In the genomic region with DNA sequence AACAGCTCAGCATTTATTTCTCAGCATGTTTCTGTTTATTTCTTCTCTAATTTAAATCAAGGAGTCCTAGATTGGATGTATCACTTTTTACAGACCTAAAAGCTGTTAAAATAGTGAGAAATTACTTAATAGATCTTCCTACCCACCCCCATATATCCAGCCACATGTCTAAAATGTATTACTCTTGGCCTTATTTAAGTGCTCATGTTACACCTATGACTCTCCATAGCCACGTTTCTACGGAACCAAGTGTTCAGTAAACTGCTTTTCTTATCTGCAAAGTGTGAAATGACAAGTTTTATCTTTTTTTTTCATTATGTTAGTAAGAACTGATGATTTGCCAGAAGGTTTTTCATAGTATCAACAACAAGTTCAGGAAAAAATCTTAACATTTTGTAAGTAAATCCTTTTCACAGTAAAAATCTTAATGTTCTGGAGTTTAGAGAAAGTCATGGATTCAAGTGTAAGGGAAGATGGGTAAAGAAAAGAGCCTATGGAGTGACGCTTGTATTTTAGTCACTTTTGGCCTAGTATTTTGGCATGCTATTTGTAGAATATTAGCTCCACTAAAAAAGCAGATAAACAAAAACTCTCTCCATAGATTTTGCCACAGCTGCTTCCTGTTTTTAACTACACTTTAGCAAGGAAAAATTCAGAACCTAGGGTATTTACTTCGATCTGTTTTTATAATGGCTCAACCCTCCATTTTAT, we compare ENCODE assay signal across 24 cellular contexts. TPM values are rescaled to one million over a fixed set of nuclear protein-coding genes. Genes with fewer than 3 reads are reported as not detected.
A peak's percentile ranks its signal among the peaks of the same experiment; 100 is the strongest.
DNase-seq lines count a peak whose midpoint lies in the region; FAIRE-seq and TF ChIP-seq lines count a peak whose summit lies in the region.
"Had no signal": no experiment of that assay in that cellular context is flagged by ENCODE, and none has a peak within 500 bp of the region (broad histone marks: within the 10 kb centered on the region; RNA-seq: fewer than 3 reads in every experiment).

No MANE protein-coding gene starts in this region.

- no peak overlapping the region for H3K9ac ChIP-seq in endothelial cell of umbilical vein (replicated peaks; ENCODE audit: extremely low read depth, insufficient read depth, low read length)

- H3K4me1 ChIP-seq in PC-9 (replicated peaks; ENCODE audit: insufficient read depth), result no peaks in the 10 kb centered on the region
- no peaks in the 10 kb centered on the region for H3K4me1 ChIP-seq in endothelial cell of umbilical vein (ENCODE audit: control insufficient read depth, extremely low read depth, insufficient read depth, low read length)
- no peaks in the 10 kb centered on the region for H3K4me1 ChIP-seq in right atrium auricular region
- H3K4me1 ChIP-seq in tibial artery, result peaks cover 0 to 21% (median 2%) of the 10 kb centered on the region in 4 donors
- H3K4me1 ChIP-seq in Peyer's patch, result no peaks in the 10 kb centered on the region

- H3K4me2 ChIP-seq in PC-9 (no peak overlapping the region), endothelial cell of umbilical vein (ENCODE audit: insufficient read depth, low read length) (no peak overlapping the region)

- CTCF ChIA-PET in PC-9 (lab: Charles Lee), result interaction anchor here (0.6 kb wide), 1 partner anchor 13 kb away, joined by 3 read pairs; no protein-coding TSS in a partner anchor
- CTCF ChIA-PET in endothelial cell of umbilical vein (lab: Charles Lee), result interaction anchor here (1.9 kb wide), 1 partner anchor 20 kb away, joined by 4 read pairs; no protein-coding TSS in a partner anchor

- H3K27me3 ChIP-seq in PC-9 (ENCODE audit: insufficient read depth, low read depth) (no peaks in the 10 kb centered on the region), endothelial cell of umbilical vein (ENCODE audit: control insufficient read depth in 2 of 2, insufficient read depth in 2 of 2, low read length in 2 of 2) (no peaks in the 10 kb centered on the region), right atrium auricular region (no peaks in the 10 kb centered on the region), tibial artery (no peaks in the 10 kb centered on the region), Peyer's patch (no peaks in the 10 kb centered on the region)
- H3K27me3 ChIP-seq: dorsolateral prefrontal cortex had no signal

- H4K20me1 ChIP-seq in PC-9 (ENCODE audit: insufficient read depth), result no peaks in the 10 kb centered on the region
- H4K20me1 ChIP-seq in endothelial cell of umbilical vein (replicated peaks; ENCODE audit: control insufficient read depth, extremely low read depth, insufficient read depth, low read length), result no peaks in the 10 kb centered on the region

- no peaks in the 10 kb centered on the region for H3K9me1 ChIP-seq in endothelial cell of umbilical vein (replicated peaks; ENCODE audit: control insufficient read depth, extremely low read depth, insufficient read depth, low read length)

- POLR2A ChIA-PET in PC-9 (lab: Charles Lee; ENCODE audit: unreplicated experiment), result no interaction called here
- POLR2A ChIA-PET in endothelial cell of umbilical vein (lab: Charles Lee), result no interaction called here

- no peak for FAIRE-seq in endothelial cell of umbilical vein (lab: Jason Lieb, UNC)
- FAIRE-seq: urothelium cell line had no signal

- H3K9me2 ChIP-seq in PC-9 (ENCODE audit: insufficient read depth), result no peaks in the 10 kb centered on the region; the same call in 1 of the 2 replicates

- no peaks in the 10 kb centered on the region for H3K36me3 ChIP-seq in PC-9 (ENCODE audit: low read depth)
- no peaks in the 10 kb centered on the region for H3K36me3 ChIP-seq in endothelial cell of umbilical vein (ENCODE audit: control insufficient read depth in 2 of 2, extremely low read depth in 1 of 2, insufficient read depth in 2 of 2, low read length in 2 of 2)
- H3K36me3 ChIP-seq in right atrium auricular region, result no peaks in the 10 kb centered on the region
- H3K36me3 ChIP-seq in tibial artery, result no peaks in the 10 kb centered on the region
- H3K36me3 ChIP-seq in Peyer's patch, result no peaks in the 10 kb centered on the region

- DNase-seq in PC-9 (no peak), endothelial cell of umbilical vein (ENCODE audit: low read depth, low spot score) (peak; percentile 4), right atrium auricular region (ENCODE audit: low spot score) (no peak), tibial artery (no peak), EL (no peak), Peyer's patch (no peak)
- DNase-seq in effector CD8-positive, alpha-beta T cell (lab: John Stamatoyannopoulos, UW), result no peak
- DNase-seq: activated B cell treated with CpG ODN at 0.5 μM for 24 hours; activated CD4-positive, alpha-beta memory T cell treated with anti-CD3 and anti-CD28 coated beads, Interleukin-2, amount 10 ng/mL, durations not matched to agents 7 days and 5 days; activated effector memory CD4-positive, alpha-beta T cell treated with Interleukin-2 at 50 U/mL for 16 hours; activated naive CD8-positive, alpha-beta T cell treated with anti-CD3 and anti-CD28 coated beads, Interleukin-2, amount 50 U/mL, for 24 hours; CD8-positive, alpha-beta T cell; dorsolateral prefrontal cortex; GDM1; KBM-7; mesenchymal stem cell; NCI-H1436 treated with DMSO at 0.1 percent for 48 hours; NCI-H2171; NCI-H524 treated with DMSO at 0.1 percent for 48 hours; nucleus accumbens; stimulated activated CD8-positive, alpha-beta memory T cell treated with anti-CD3 and anti-CD28 coated beads, Interleukin-4, amount 100 ng/mL, for 48 hours; T-helper 9 cell had no signal

- no peak for TF ChIP-seq POLR2A in endothelial cell of umbilical vein (IDR thresholded peaks at IDR 0.05; ENCODE audit: low read depth, low read length)
- no peak for TF ChIP-seq POLR2A in Peyer's patch (IDR thresholded peaks at IDR 0.05)

- H2AFZ ChIP-seq in PC-9 (peak overlapping the region; percentile 46; the same call in 1 of the 2 replicates), endothelial cell of umbilical vein (ENCODE audit: low read depth, low read length) (no peak overlapping the region)

- no peaks in the 10 kb centered on the region for H3F3A ChIP-seq in PC-9 (ENCODE audit: insufficient read depth, low read depth)

- dilution Hi-C loops in endothelial cell of umbilical vein (cut with MboI; ENCODE audit: extremely low pct_ligation_motif_present, low sequenced_read_pairs), result no loop called here

- TF ChIP-seq CTCF in PC-9 (conservative IDR thresholded peaks at IDR 0.05) (no peak), endothelial cell of umbilical vein (IDR thresholded peaks at IDR 0.05; ENCODE audit: extremely low read depth in 1 of 2, insufficient read depth in 1 of 2, low read depth in 1 of 2, low read length in 2 of 2) (no peak), right atrium auricular region (IDR thresholded peaks at IDR 0.05) (no peak), tibial artery (IDR thresholded peaks at IDR 0.05) (no peak), Peyer's patch (IDR thresholded peaks at IDR 0.05) (no peak)

- intact Hi-C loops in PC-9 (cut with micrococcal nuclease; ENCODE audit: unreplicated experiment), result no loop called here
- intact Hi-C loops in endothelial cell of umbilical vein (cut with micrococcal nuclease), result no loop called here
- intact Hi-C loops in tibial artery (cut with DNase I; ENCODE audit: low total_unique reads), result no loop called here

- H3K9me3 ChIP-seq in PC-9 (ENCODE audit: insufficient read depth, low read depth), result no peaks in the 10 kb centered on the region
- H3K9me3 ChIP-seq in endothelial cell of umbilical vein (replicated peaks; ENCODE audit: control insufficient read depth, insufficient read depth, low read length), result no peaks in the 10 kb centered on the region
- no peaks in the 10 kb centered on the region for H3K9me3 ChIP-seq in right atrium auricular region
- no peaks in the 10 kb centered on the region for H3K9me3 ChIP-seq in tibial artery
- no peaks in the 10 kb centered on the region for H3K9me3 ChIP-seq in Peyer's patch

- H3K4me3 ChIP-seq in PC-9 (no peak overlapping the region), endothelial cell of umbilical vein (replicated peaks in 1 of 3; ENCODE audit: insufficient read depth in 1 of 3, low read depth in 1 of 3, low read length in 3 of 3) (no peak overlapping the region), right atrium auricular region (no peak overlapping the region), tibial artery (no peak overlapping the region), Peyer's patch (no peak overlapping the region)
- H3K4me3 ChIP-seq: dorsolateral prefrontal cortex had no signal

- no TSS peak for BruUV-seq in PC-9 (replicated peaks; lab: Mats Ljungman, UMichigan)
- BruUV-seq in endothelial cell of umbilical vein (replicated peaks; lab: Mats Ljungman, UMichigan), result no TSS peak

- H3K27ac ChIP-seq in PC-9, result no peak overlapping the region
- no peak overlapping the region for H3K27ac ChIP-seq in endothelial cell of umbilical vein (ENCODE audit: insufficient read depth, low read depth, low read length)
- H3K27ac ChIP-seq in right atrium auricular region, result peak overlapping the region; percentile 29 to 49
- H3K27ac ChIP-seq in tibial artery, result peak overlapping the region; percentile 55 to 63
- H3K27ac ChIP-seq in Peyer's patch, result no peak overlapping the region
- H3K27ac ChIP-seq: dorsolateral prefrontal cortex, RWPE1 had no signal

- H3K79me2 ChIP-seq in PC-9 (ENCODE audit: low read depth) (no peaks in the 10 kb centered on the region), endothelial cell of umbilical vein (ENCODE audit: control insufficient read depth, insufficient read depth, low read length) (no peaks in the 10 kb centered on the region)

TF ChIP-seq in endothelial cell of umbilical vein, 7 proteins besides CTCF, POLR2A, EP300 and RAD21:
- TF ChIP-seq POLR2AphosphoS5 (IDR thresholded peaks at IDR 0.05; ENCODE audit: insufficient read depth, low read depth, low read length), result no peak
- TF ChIP-seq MYC (IDR thresholded peaks at IDR 0.05; ENCODE audit: low read depth, low read length), result no peak
- no peak for TF ChIP-seq GATA2 (IDR thresholded peaks at IDR 0.05; ENCODE audit: insufficient read depth, insufficient read length, low read depth, low read length)

RNA-seq across cellular contexts. Expression of a gene that starts 41.2 kb away (rescaled TPM):
- 0.25 and 0.55 TPM in 2 replicates for total RNA-seq in PC-9 (2021)
- total RNA-seq in endothelial cell of umbilical vein, result not detected in 2 replicates
- polyA plus RNA-seq in endothelial cell of umbilical vein, result 0.01 TPM in 1 of 2 replicates, not detected in the other
- 0.08 TPM in 1 of 2 replicates, not detected in the other for polyA plus RNA-seq in endothelial cell of umbilical vein (2011; cell fraction: cytosol; rRNA removed)
- 0.07 and 0.09 TPM in 2 replicates for polyA plus RNA-seq in endothelial cell of umbilical vein (2011; cell fraction: nucleus; rRNA removed)
- 0.03 and 0.07 TPM in 2 replicates for polyA plus RNA-seq in endothelial cell of umbilical vein (2012)
- polyA minus RNA-seq in endothelial cell of umbilical vein, result 0.10 and 0.11 TPM in 2 replicates
- 3.3 TPM for polyA minus RNA-seq in endothelial cell of umbilical vein (2011; cell fraction: cytosol; rRNA and poly(A)+ RNA removed)
- polyA minus RNA-seq in endothelial cell of umbilical vein (2011; cell fraction: nucleus; rRNA and poly(A)+ RNA removed), result 0.05 and 0.14 TPM in 2 replicates
- total RNA-seq in right atrium auricular region, result 1 to 10 TPM; 5.2 to 5.7 TPM
- total RNA-seq in Peyer's patch, result 1 to 10 TPM in 3 of 4 donors, under 1 TPM in 1; 0.70 to 5.4 (median 2.3) TPM
- total RNA-seq: activated B cell treated with CpG ODN at 0.5 μM for 24 hours; activated CD4-positive, alpha-beta memory T cell treated with anti-CD3 and anti-CD28 coated beads, Interleukin-2, amount 10 ng/mL, durations not matched to agents 7 days and 5 days; CD8-positive, alpha-beta T cell had no signal

Comparison
In these comparisons a context has a peak if more than half of its experiments do, and no peak if none do; other contexts are left out.
1. H3K27ac ChIP-seq: peak in right atrium auricular region (2 of 2) and tibial artery (2 of 2); none in PC-9 (single experiment), endothelial cell of umbilical vein (single experiment) and Peyer's patch (0 of 4).